In genomic region chr10:100267237-100268104, GRCh38 we compare ENCODE assay signal across 1 cellular context.
TF ChIP-seq lines count a peak whose summit lies in the region.

TSS of gene CWF19L1 (minus strand) at chr10:100267638. CDS start at chr10:100267593, 45 bp downstream.

TF ChIP-seq in HepG2, 621 proteins besides CTCF, POLR2A, EP300 and RAD21 (continued from another document and continues in another):
- TF ChIP-seq ZNF646 (CRISPR knock-in tag; IDR thresholded peaks at IDR 0.05) (no peak), HMGA1 (CRISPR knock-in tag; conservative IDR thresholded peaks at IDR 0.05) (no peak), SALL2 (CRISPR knock-in tag; IDR thresholded peaks at IDR 0.05) (peak; percentile 75), ZNF34 (CRISPR knock-in tag; IDR thresholded peaks at IDR 0.05; ENCODE audit: borderline replicate concordance) (no peak), ZNF724P (CRISPR knock-in tag; IDR thresholded peaks at IDR 0.05; ENCODE audit: borderline replicate concordance) (no peak), HOXA9 (CRISPR knock-in tag; IDR thresholded peaks at IDR 0.05; ENCODE audit: borderline replicate concordance) (no peak), TRAFD1 (CRISPR knock-in tag; IDR thresholded peaks at IDR 0.05; ENCODE audit: borderline replicate concordance) (0 out of 2 replicates have a peak, but pooled peaks have one; percentile 57), ZNF317 (CRISPR knock-in tag; IDR thresholded peaks at IDR 0.05) (no peak; the same call in 1 of the 2 replicates), HINFP (CRISPR knock-in tag; IDR thresholded peaks at IDR 0.05; ENCODE audit: low read depth) (0 out of 2 replicates have a peak, but pooled peaks have one; percentile 37), GMEB1 (CRISPR knock-in tag; IDR thresholded peaks at IDR 0.05; ENCODE audit: borderline replicate concordance) (peak; percentile 76), TFDP2 (CRISPR knock-in tag; IDR thresholded peaks at IDR 0.05) (peak; percentile 89), ZNF780A (CRISPR knock-in tag; IDR thresholded peaks at IDR 0.05) (no peak; the same call in 1 of the 2 replicates), ELF1 (CRISPR knock-in tag; IDR thresholded peaks at IDR 0.05) (peak; percentile 80), IKZF5 (CRISPR knock-in tag; IDR thresholded peaks at IDR 0.05) (peak; percentile 67; the same call in 1 of the 2 replicates), KAT7 (CRISPR knock-in tag; IDR thresholded peaks at IDR 0.05; ENCODE audit: borderline replicate concordance) (0 out of 2 replicates have a peak, but pooled peaks have one; percentile 60), ATRX (CRISPR knock-in tag; IDR thresholded peaks at IDR 0.05; ENCODE audit: borderline replicate concordance) (no peak; the same call in 1 of the 2 replicates), ZXDC (CRISPR knock-in tag; IDR thresholded peaks at IDR 0.05) (no peak), ZNF138 (CRISPR knock-in tag; IDR thresholded peaks at IDR 0.05; ENCODE audit: low read depth) (no peak), ZBTB44 (CRISPR knock-in tag; IDR thresholded peaks at IDR 0.05) (no peak), SRY (CRISPR knock-in tag; IDR thresholded peaks at IDR 0.05) (no peak), NFIB (CRISPR knock-in tag; IDR thresholded peaks at IDR 0.05; ENCODE audit: borderline replicate concordance) (no peak), PHF5A (CRISPR knock-in tag; IDR thresholded peaks at IDR 0.05; ENCODE audit: low read depth, unreplicated experiment) (no peak), ZNF687 (CRISPR knock-in tag; IDR thresholded peaks at IDR 0.05) (peak; percentile 58), ZNF512 (CRISPR knock-in tag; IDR thresholded peaks at IDR 0.05) (no peak)
